In genomic region chr10:6889718-6890117, GRCh38 we compare ENCODE assay signal across 36 cellular contexts.
DNase-seq lines count a peak whose midpoint lies in the region; ATAC-seq, FAIRE-seq and TF ChIP-seq lines count a peak whose summit lies in the region.
"Had no signal": no experiment of that assay in that cellular context is flagged by ENCODE, and none has a peak within 500 bp of the region (broad histone marks: within the 10 kb centered on the region; RNA-seq: fewer than 3 reads in every experiment).

No MANE protein-coding gene starts in this region.

- no peak overlapping the region for H3K23ac ChIP-seq in H1 (ENCODE audit: insufficient read length)

- CTCF ChIA-PET in H1 (lab: Charles Lee; ENCODE audit: partially characterized antibody): interaction anchor here (1.0 to 1.4 kb wide), 4 partner anchors 10 to 26 kb away, joined by 3 to 5 read pairs (median 3); no protein-coding TSS in a partner anchor
- CTCF ChIA-PET in PC-3 (lab: Charles Lee): no interaction called here

- no peaks in the 10 kb centered on the region for H3K36me3 Mint-ChIP-seq in GM23338 (ENCODE audit: low read depth)
- H3K36me3 Mint-ChIP-seq: CD14-positive monocyte; CD4-positive, alpha-beta memory T cell; CD4-positive, CD25-positive, alpha-beta regulatory T cell; CD8-positive, alpha-beta memory T cell; CD8-positive, alpha-beta T cell had no signal

- TF ChIP-seq POLR2A in body of pancreas (IDR thresholded peaks at IDR 0.05) (no peak), H1 (IDR thresholded peaks at IDR 0.05; ENCODE audit: control extremely low read depth in 1 of 2, low read depth in 2 of 2, low read length in 2 of 2) (no peak)

- ATAC-seq in GM23338 (no peak), body of pancreas (peak; percentile 45), PC-3 (no peak), HG03342 (IDR thresholded peaks at IDR 0.05; ENCODE audit: unreplicated experiment) (no peak)
- ATAC-seq: A549; CD8-positive, alpha-beta T cell had no signal

- no TSS peak for BruUV-seq in PC-3 (replicated peaks; lab: Mats Ljungman, UMichigan)

- peaks cover 7% of the 10 kb centered on the region for H3K27me3 Mint-ChIP-seq in GM23338 (ENCODE audit: insufficient read depth, low read depth, poor library complexity)
- H3K27me3 Mint-ChIP-seq: B cell had no signal

- H3K14ac ChIP-seq in H1 (ENCODE audit: insufficient read length): no peak overlapping the region

- H2AFZ ChIP-seq in GM23338 (peak overlapping the region; percentile 79; the same call in 1 of the 2 replicates), H1 (ENCODE audit: low read length) (no peak overlapping the region), smooth muscle cell (ENCODE audit: low read depth) (peak overlapping the region; percentile 21), PC-3 (ENCODE audit: low read length) (no peak overlapping the region)

- H3K9ac ChIP-seq in H1 (replicated peaks in 1 of 4; ENCODE audit: extremely low read depth in 1 of 4, low read depth in 3 of 4, low read length in 3 of 4): no peak overlapping the region
- no peak overlapping the region for H3K9ac ChIP-seq in smooth muscle cell (ENCODE audit: low read depth)
- H3K9ac ChIP-seq in PC-3 (ENCODE audit: low read length): no peak overlapping the region
- H3K9ac ChIP-seq: BLaER1; BLaER1 treated with 17β-estradiol and CSF1 and Interleukin-3, amounts not matched to agents 10 nM and 100 nM had no signal

- H2AK5ac ChIP-seq in H1 (ENCODE audit: low read depth, low read length): no peak overlapping the region

- TF ChIP-seq EP300 in H1 (IDR thresholded peaks at IDR 0.05; ENCODE audit: borderline replicate concordance in 1 of 2, low read depth in 2 of 2, low read length in 2 of 2): no peak

- no peak overlapping the region for H2BK20ac ChIP-seq in H1 (ENCODE audit: low read length)

- peaks cover 34% of the 10 kb centered on the region for H3K4me1 Mint-ChIP-seq in GM23338

- H3K18ac ChIP-seq in H1 (ENCODE audit: extremely low read depth, low read length): no peak overlapping the region

- 17 to 19% methylated on average over 3 of the region's 3 CpGs for WGBS in body of pancreas, 2 donors
- 72% methylated on average over 3 of the region's 3 CpGs; no CpG with 5 or more reads in 1 of the 2 experiments for WGBS in H1 (ENCODE audit: extremely low coverage in 1 of 2, insufficient coverage in 1 of 2, insufficient read length in 1 of 2, insufficient replicate concordance in 2 of 2, low coverage in 1 of 2, low lambda C conversion rate in 2 of 2, missing lambda C conversion rate in 1 of 2), 2 experiments
- 57% methylated on average over 3 of the region's 3 CpGs for WGBS in smooth muscle cell (ENCODE audit: low lambda C conversion rate)

- no peak for FAIRE-seq in H1 (lab: Jason Lieb, UNC)
- FAIRE-seq: A204.1, A549, D721Med had no signal

- H3K9me3 ChIP-seq in body of pancreas (no peaks in the 10 kb centered on the region), H1 (ENCODE audit: insufficient read depth in 2 of 2, low read depth in 1 of 2, low read length in 1 of 2) (no peaks in the 10 kb centered on the region), smooth muscle cell (replicated peaks; ENCODE audit: low read depth) (no peaks in the 10 kb centered on the region), PC-3 (ENCODE audit: low read length) (no peaks in the 10 kb centered on the region)
- H3K9me3 ChIP-seq: A549; BE2C; BLaER1; BLaER1 treated with 17β-estradiol and CSF1 and Interleukin-3, amounts not matched to agents 10 nM and 100 nM; Caco-2 had no signal

- H4K91ac ChIP-seq in H1 (replicated peaks; ENCODE audit: insufficient read length, low read length): no peak overlapping the region

- H3K27ac Mint-ChIP-seq in GM23338: no peak overlapping the region
- H3K27ac Mint-ChIP-seq: B cell; CD14-positive monocyte; CD4-positive, alpha-beta memory T cell; CD4-positive, alpha-beta T cell; CD4-positive, CD25-positive, alpha-beta regulatory T cell; CD8-positive, alpha-beta memory T cell; CD8-positive, alpha-beta T cell had no signal

- TF ChIP-seq CTCF in GM23338 (conservative IDR thresholded peaks at IDR 0.05; ENCODE audit: low read depth in 2 of 2) (no peak), body of pancreas (IDR thresholded peaks at IDR 0.05) (no peak), H1 (IDR thresholded peaks at IDR 0.05; ENCODE audit: control extremely low read depth in 1 of 3, insufficient read depth in 1 of 3, low read depth in 1 of 3, low read length in 3 of 3) (no peak), smooth muscle cell (IDR thresholded peaks at IDR 0.05; ENCODE audit: borderline replicate concordance, insufficient read depth, poor library complexity, severe bottlenecking) (no peak), PC-3 (conservative IDR thresholded peaks at IDR 0.05; ENCODE audit: low read depth, low read length) (no peak)

- POLR2A ChIA-PET in H1 (lab: Charles Lee; ENCODE audit: partially characterized antibody) (interaction anchor here (0.6 kb wide), 1 partner anchor 857 kb away, joined by 3 read pairs; no protein-coding TSS in a partner anchor), PC-3 (lab: Charles Lee; ENCODE audit: unreplicated experiment) (no interaction called here)

- no peak overlapping the region for H3K4me3 Mint-ChIP-seq in GM23338
- H3K4me3 Mint-ChIP-seq: B cell; CD14-positive monocyte; CD4-positive, alpha-beta memory T cell; CD4-positive, alpha-beta T cell; CD4-positive, CD25-positive, alpha-beta regulatory T cell; CD8-positive, alpha-beta memory T cell; CD8-positive, alpha-beta T cell had no signal

- no peaks in the 10 kb centered on the region for H3K79me1 ChIP-seq in H1 (ENCODE audit: low read depth, low read length)

- no peak overlapping the region for H2BK12ac ChIP-seq in H1 (ENCODE audit: low read depth, low read length)

- no peak overlapping the region for H3K4me3 ChIP-seq in GM23338
- no peak overlapping the region for H3K4me3 ChIP-seq in body of pancreas
- no peak overlapping the region for H3K4me3 ChIP-seq in H1 (ENCODE audit: extremely low read depth in 1 of 4, insufficient read depth in 2 of 4, low read depth in 3 of 4, low read length in 4 of 4)
- H3K4me3 ChIP-seq in smooth muscle cell: no peak overlapping the region
- H3K4me3 ChIP-seq in PC-3 (ENCODE audit: low read length): no peak overlapping the region
- H3K4me3 ChIP-seq: A549; BLaER1; BLaER1 treated with 17β-estradiol and CSF1 and Interleukin-3, amounts not matched to agents 10 nM and 100 nM had no signal

- H3K9me2 ChIP-seq in GM23338 (ENCODE audit: insufficient read depth) (peaks cover 3% of the 10 kb centered on the region; the same call in 1 of the 2 replicates), PC-3 (replicated peaks; ENCODE audit: low read length) (no peaks in the 10 kb centered on the region)

- H3K4me1 ChIP-seq in GM23338 (ENCODE audit: insufficient read depth) (peaks cover 13% of the 10 kb centered on the region), body of pancreas (peaks cover 4% of the 10 kb centered on the region), H1 (replicated peaks in 1 of 4; ENCODE audit: control insufficient read depth in 3 of 4, insufficient read depth in 4 of 4, low read length in 3 of 4) (peaks cover 0 to 15% (median 4%) of the 10 kb centered on the region in 4 experiments; a peak in 4 of 7 replicates), smooth muscle cell (ENCODE audit: low read depth) (no peaks in the 10 kb centered on the region), PC-3 (ENCODE audit: insufficient read depth, low read length) (no peaks in the 10 kb centered on the region)
- H3K4me1 ChIP-seq: A549, BE2C, Caco-2 had no signal

- peak overlapping the region; percentile 4; the same call in 1 of the 2 replicates for H2BK15ac ChIP-seq in H1 (ENCODE audit: low read length)

- H3K27me3 ChIP-seq in GM23338 (ENCODE audit: insufficient read depth): no peaks in the 10 kb centered on the region
- no peaks in the 10 kb centered on the region for H3K27me3 ChIP-seq in body of pancreas
- no peaks in the 10 kb centered on the region; a peak in 1 of 7 replicates for H3K27me3 ChIP-seq in H1 (replicated peaks in 1 of 4; ENCODE audit: control insufficient read depth in 3 of 4, extremely low read depth in 1 of 4, insufficient read depth in 3 of 4, low read length in 3 of 4)
- no peaks in the 10 kb centered on the region for H3K27me3 ChIP-seq in smooth muscle cell (ENCODE audit: low read depth)
- H3K27me3 ChIP-seq in PC-3 (ENCODE audit: low read length): peaks cover 5% of the 10 kb centered on the region; the same call in 1 of the 2 replicates
- H3K27me3 ChIP-seq: BE2C; BLaER1; BLaER1 treated with 17β-estradiol and CSF1 and Interleukin-3, amounts not matched to agents 10 nM and 100 nM had no signal

- no peak overlapping the region for H2BK5ac ChIP-seq in H1 (ENCODE audit: low read depth, low read length)

- H4K5ac ChIP-seq in H1 (ENCODE audit: insufficient read length, low read depth, low read length): no peak overlapping the region

- H3K27ac ChIP-seq in GM23338 (ENCODE audit: low read depth) (no peak overlapping the region), body of pancreas (no peak overlapping the region), H1 (ENCODE audit: low read depth, low read length) (no peak overlapping the region), smooth muscle cell (ENCODE audit: low read depth) (no peak overlapping the region), PC-3 (ENCODE audit: low read length) (no peak overlapping the region)
- H3K27ac ChIP-seq: 22Rv1; A549; BLaER1; BLaER1 treated with 17β-estradiol and CSF1 and Interleukin-3, amounts not matched to agents 10 nM and 100 nM; C4-2B had no signal

- intact Hi-C loops in body of pancreas (cut with DNase I) (no loop called here), PC-3 (cut with micrococcal nuclease) (no loop called here)

- no peaks in the 10 kb centered on the region; the same call in 2 of the 3 replicates for H3K9me3 Mint-ChIP-seq in GM23338
- H3K9me3 Mint-ChIP-seq: CD14-positive monocyte; CD4-positive, alpha-beta memory T cell; CD4-positive, alpha-beta T cell; CD4-positive, CD25-positive, alpha-beta regulatory T cell; CD8-positive, alpha-beta memory T cell; CD8-positive, alpha-beta T cell had no signal

- H3K79me2 ChIP-seq in GM23338 (replicated peaks; ENCODE audit: insufficient read depth) (no peaks in the 10 kb centered on the region), H1 (ENCODE audit: control insufficient read depth in 1 of 2, insufficient read depth in 2 of 2, low read length in 2 of 2) (no peaks in the 10 kb centered on the region), smooth muscle cell (ENCODE audit: low read depth) (no peaks in the 10 kb centered on the region), PC-3 (ENCODE audit: low read length) (no peaks in the 10 kb centered on the region)

- H4K20me1 ChIP-seq in GM23338 (replicated peaks; ENCODE audit: insufficient read depth) (no peaks in the 10 kb centered on the region), H1 (replicated peaks in 1 of 2; ENCODE audit: control insufficient read depth in 1 of 2, insufficient read depth in 2 of 2, low read length in 2 of 2) (no peaks in the 10 kb centered on the region), smooth muscle cell (ENCODE audit: low read depth) (no peaks in the 10 kb centered on the region), PC-3 (ENCODE audit: low read length) (no peaks in the 10 kb centered on the region)
- H4K20me1 ChIP-seq: BLaER1; BLaER1 treated with 17β-estradiol and CSF1 and Interleukin-3, amounts not matched to agents 10 nM and 100 nM had no signal

- H3K56ac ChIP-seq in H1 (replicated peaks; ENCODE audit: insufficient read length, low read depth, low read length): no peak overlapping the region

- H3K23me2 ChIP-seq in H1 (ENCODE audit: low read depth, low read length): no peaks in the 10 kb centered on the region

- H3K4me2 ChIP-seq in GM23338 (no peak overlapping the region), H1 (ENCODE audit: insufficient read depth in 1 of 2, low read depth in 2 of 2, low read length in 2 of 2) (no peak overlapping the region), smooth muscle cell (no peak overlapping the region), PC-3 (ENCODE audit: low read length) (no peak overlapping the region)
- H3K4me2 ChIP-seq: A549; BLaER1; BLaER1 treated with 17β-estradiol and CSF1 and Interleukin-3, amounts not matched to agents 10 nM and 100 nM had no signal

- H3F3A ChIP-seq in GM23338 (replicated peaks; ENCODE audit: low read depth): no peaks in the 10 kb centered on the region
- H3F3A ChIP-seq in smooth muscle cell (ENCODE audit: low read depth): no peaks in the 10 kb centered on the region
- H3F3A ChIP-seq in PC-3 (ENCODE audit: low read length, unreplicated experiment): no peaks in the 10 kb centered on the region

- DNase-seq in GM23338 (ENCODE audit: low spot score) (no peak), body of pancreas (no peak), H1 (ENCODE audit: low read depth in 1 of 2, low spot score in 2 of 2) (no peak), smooth muscle cell (lab: John Stamatoyannopoulos, UW; ENCODE audit: unreplicated experiment) (no peak), PC-3 (no peak), 8988T (no peak), cortex of kidney (lab: John Stamatoyannopoulos, UW) (no peak)
- DNase-seq: ACHN; AML-193; BE2C; C1 segment of cervical spinal cord; Caco-2; Calu3; CD4-positive, alpha-beta memory T cell; CD4-positive, alpha-beta T cell; CD4-positive, CD25-positive, alpha-beta regulatory T cell; CD8-positive, alpha-beta memory T cell; CD8-positive, alpha-beta T cell; COR-L47; DMS 273 treated with DMSO at 0.1 percent for 48 hours; DMS153; DMS53; DMS79; DMS79 treated with DMSO at 0.1 percent for 48 hours; DND-41; EL had no signal

- no peak overlapping the region for H3K4ac ChIP-seq in H1 (replicated peaks; ENCODE audit: insufficient read length, low read depth, low read length)

- no peak for TF ChIP-seq RAD21 in H1 (IDR thresholded peaks at IDR 0.05 in 1 of 2, conservative IDR thresholded peaks at IDR 0.05 in 1 of 2; ENCODE audit: low read depth in 2 of 2, low read length in 2 of 2)

- H3K36me3 ChIP-seq in GM23338 (ENCODE audit: insufficient read depth) (no peaks in the 10 kb centered on the region), body of pancreas (replicated peaks in 1 of 2; ENCODE audit: insufficient read depth in 1 of 2, low read depth in 2 of 2) (no peaks in the 10 kb centered on the region), H1 (ENCODE audit: control insufficient read depth in 2 of 4, insufficient read depth in 4 of 4, low read length in 3 of 4) (no peaks in the 10 kb centered on the region), smooth muscle cell (ENCODE audit: low read depth) (no peaks in the 10 kb centered on the region), PC-3 (ENCODE audit: low read depth, low read length) (no peaks in the 10 kb centered on the region)
- H3K36me3 ChIP-seq: BE2C; BLaER1; BLaER1 treated with 17β-estradiol and CSF1 and Interleukin-3, amounts not matched to agents 10 nM and 100 nM had no signal

- no peak overlapping the region for H4K8ac ChIP-seq in H1 (ENCODE audit: extremely low read depth, insufficient read depth, low read length)

- H2BK120ac ChIP-seq in H1 (replicated peaks; ENCODE audit: low read depth, low read length): no peak overlapping the region

Comparison
In these comparisons a context has a peak if more than half of its experiments do, and no peak if none do; other contexts are left out.
1. H2AFZ ChIP-seq: peak in GM23338 (single experiment) and smooth muscle cell (single experiment); none in H1 (single experiment) and PC-3 (single experiment).